In genomic region chr12:64756371-64756770, GRCh38 we compare ENCODE assay signal across 15 cellular contexts. TPM values are rescaled to one million over a fixed set of nuclear protein-coding genes. Genes with fewer than 3 reads are reported as not detected.
DNase-seq lines count a peak whose midpoint lies in the region; ATAC-seq and TF ChIP-seq lines count a peak whose summit lies in the region.
"Had no signal": no experiment of that assay in that cellular context is flagged by ENCODE, and none has a peak within 500 bp of the region (broad histone marks: within the 10 kb centered on the region; RNA-seq: fewer than 3 reads in every experiment).

No MANE protein-coding gene starts in this region.

- no peak for TF ChIP-seq CTCF in GM13976 (IDR thresholded peaks at IDR 0.05; ENCODE audit: borderline replicate concordance, control extremely low read depth, extremely low read depth, insufficient read depth, missing control alignments)

- in situ Hi-C loops in GM13976 (cut with MboI; ENCODE audit: low sequenced_read_pairs, unreplicated experiment), result no loop called here

- DNase-seq in GM13976 (ENCODE audit: low spot score) (peak; percentile 60), midbrain (lab: John Stamatoyannopoulos, UW) (no peak)
- no peak for DNase-seq in central memory CD4-positive, alpha-beta T cell
- DNase-seq in activated CD4-positive, alpha-beta T cell treated with anti-CD3 and anti-CD28 coated beads, Interleukin-2, amount 50 U/mL, for 48 hours, result no peak
- DNase-seq: activated CD4-positive, CD25-positive, alpha-beta regulatory T cell; activated naive CD4-positive, alpha-beta T cell treated with Interleukin-2 at 50 U/mL for 16 hours; cerebellar nuclear complex; lower lobe of right lung; NCI-H187 treated with DMSO at 0.1 percent for 48 hours; stimulated activated CD4-positive, alpha-beta T cell treated with anti-CD3 and anti-CD28 coated beads, Interleukin-1b, Interleukin-23, amount 100 ng/mL, for 48 hours; stimulated activated naive B cell treated with anti-CD40 and anti-IgM and Interleukin-4, amounts not matched to agents 10 μg/mL and 1 μg/mL and 100 μg/mL, for 72 hours had no signal

- H3K9me3 Mint-ChIP-seq in activated T-helper 17 cell treated with anti-CD3 and anti-CD28 coated beads, Interleukin-2, amount 50 U/mL, for 72 hours, result no peaks in the 10 kb centered on the region
- H3K9me3 Mint-ChIP-seq: stimulated activated naive B cell treated with anti-CD40 and anti-IgM and Interleukin-4, amounts not matched to agents 10 μg/mL and 1 μg/mL and 100 μg/mL, for 72 hours had no signal

- peaks cover 17% of the 10 kb centered on the region for H3K36me3 Mint-ChIP-seq in activated T-helper 17 cell treated with anti-CD3 and anti-CD28 coated beads, Interleukin-2, amount 50 U/mL, for 72 hours (ENCODE audit: low read depth)

- peak overlapping the region; percentile 41 for H3K27ac Mint-ChIP-seq in activated T-helper 17 cell treated with anti-CD3 and anti-CD28 coated beads, Interleukin-2, amount 50 U/mL, for 72 hours
- H3K27ac Mint-ChIP-seq: stimulated activated naive B cell treated with anti-CD40 and anti-IgM and Interleukin-4, amounts not matched to agents 10 μg/mL and 1 μg/mL and 100 μg/mL, for 72 hours had no signal

- peak overlapping the region; percentile 12 for H3K4me3 Mint-ChIP-seq in activated T-helper 17 cell treated with anti-CD3 and anti-CD28 coated beads, Interleukin-2, amount 50 U/mL, for 72 hours
- H3K4me3 Mint-ChIP-seq: stimulated activated naive B cell treated with anti-CD40 and anti-IgM and Interleukin-4, amounts not matched to agents 10 μg/mL and 1 μg/mL and 100 μg/mL, for 72 hours had no signal

- peak; percentile 51 for ATAC-seq in GM19351 (IDR thresholded peaks at IDR 0.05; ENCODE audit: unreplicated experiment)
- ATAC-seq in HG02981 (IDR thresholded peaks at IDR 0.05; ENCODE audit: unreplicated experiment), result peak; percentile 37
- peak; percentile 25 for ATAC-seq in activated T-helper 17 cell treated with anti-CD3 and anti-CD28 coated beads, Interleukin-2, amount 50 U/mL, for 72 hours (replicated peaks)
- ATAC-seq in HG03521 (IDR thresholded peaks at IDR 0.05; ENCODE audit: unreplicated experiment), result no peak
- ATAC-seq: lower lobe of right lung; stimulated activated naive B cell treated with anti-CD40 and anti-IgM and Interleukin-4, amounts not matched to agents 10 μg/mL and 1 μg/mL and 100 μg/mL, for 72 hours had no signal

- H3K4me1 Mint-ChIP-seq in activated T-helper 17 cell treated with anti-CD3 and anti-CD28 coated beads, Interleukin-2, amount 50 U/mL, for 72 hours, result peaks cover 44% of the 10 kb centered on the region

- no peaks in the 10 kb centered on the region for H3K27me3 Mint-ChIP-seq in activated T-helper 17 cell treated with anti-CD3 and anti-CD28 coated beads, Interleukin-2, amount 50 U/mL, for 72 hours
- H3K27me3 Mint-ChIP-seq: stimulated activated naive B cell treated with anti-CD40 and anti-IgM and Interleukin-4, amounts not matched to agents 10 μg/mL and 1 μg/mL and 100 μg/mL, for 72 hours had no signal

RNA-seq across cellular contexts. Expression of gene GNS, which starts 2.8 kb away (rescaled TPM):
- 10 to 100 TPM; 26.2 to 29.9 TPM for total RNA-seq in activated T-helper 17 cell treated with anti-CD3 and anti-CD28 coated beads, Interleukin-2, amount 50 U/mL, for 72 hours
